In genomic region chr4:26859762-26860156, GRCh38 we compare ENCODE assay signal across 8 cellular contexts. TPM values are rescaled to one million over a fixed set of nuclear protein-coding genes. Genes with fewer than 3 reads are reported as not detected.
DNase-seq lines count a peak whose midpoint lies in the region; ATAC-seq and TF ChIP-seq lines count a peak whose summit lies in the region.

No MANE protein-coding gene starts in this region.

- dilution Hi-C loops in mammary epithelial cell (cut with HindIII; ENCODE audit: low sequenced_read_pairs): loop anchor here (5.0 kb wide), 2 partner anchors 83 to 148 kb away; no protein-coding TSS in a partner anchor

- DNase-seq in AG10803 (ENCODE audit: low read depth) (no peak), mammary epithelial cell (peak; percentile 25), myocyte (ENCODE audit: low read depth) (peak; percentile 20), posterior cingulate gyrus (no peak), DMS153 (lab: John Stamatoyannopoulos, UW) (no peak), NAMALWA (ENCODE audit: low spot score) (no peak)
- no peak for DNase-seq in Jurkat, Clone E6-1 (ENCODE audit: low read depth, low spot score)

- intact Hi-C loops in mammary epithelial cell (cut with micrococcal nuclease): loop anchor here (1.0 to 10.0 kb wide), 9 partner anchors 35 to 805 kb away; partner anchors contain the start of genes RBPJ and TBC1D19
- intact Hi-C loops in posterior cingulate gyrus (cut with DNase I): loop anchor here (5.0 to 10.0 kb wide), 4 partner anchors 133 to 515 kb away; partner anchors contain the start of gene TBC1D19

- H3K27ac ChIP-seq in mammary epithelial cell (ENCODE audit: insufficient read depth, low read depth, low read length): peak overlapping the region; percentile 64

- no peaks in the 10 kb centered on the region for H3K9me3 ChIP-seq in mammary epithelial cell (replicated peaks; ENCODE audit: insufficient read depth, low read length)

- no peak for ATAC-seq in HG02588 (IDR thresholded peaks at IDR 0.05; ENCODE audit: unreplicated experiment)

- no TSS peak for BruUV-seq in mammary epithelial cell (replicated peaks; lab: Mats Ljungman, UMichigan)

- peak overlapping the region; percentile 93 for H3K4me2 ChIP-seq in mammary epithelial cell (ENCODE audit: insufficient read depth, low read depth, low read length)

- CTCF ChIA-PET in mammary epithelial cell (lab: Charles Lee; ENCODE audit: low non-redundant PET): no interaction called here

- peaks cover 22% of the 10 kb centered on the region for H3K4me1 ChIP-seq in mammary epithelial cell (ENCODE audit: insufficient read depth, low read length)

- H4K20me1 ChIP-seq in mammary epithelial cell (ENCODE audit: insufficient read depth, low read length): no peaks in the 10 kb centered on the region

- peak overlapping the region; percentile 96 for H2AFZ ChIP-seq in mammary epithelial cell (ENCODE audit: low read depth, low read length)

- WGBS in mammary epithelial cell (ENCODE audit: low coverage, missing lambda C conversion rate): 21% methylated on average over 5 of the region's 5 CpGs

- no peak for TF ChIP-seq CTCF in AG10803 (conservative IDR thresholded peaks at IDR 0.05; ENCODE audit: low read length)
- TF ChIP-seq CTCF in mammary epithelial cell (conservative IDR thresholded peaks at IDR 0.05 in 1 of 2, IDR thresholded peaks at IDR 0.05 in 1 of 2; ENCODE audit: extremely low read depth in 1 of 2, insufficient read depth in 1 of 2, low read depth in 1 of 2, low read length in 2 of 2): no peak

- in situ Hi-C loops in mammary epithelial cell (cut with MboI; ENCODE audit: low sequenced_read_pairs in 2 of 2): loop anchor here in 1 of 2 donors (25.0 kb wide), 1 partner anchor 128 kb away; no protein-coding TSS in a partner anchor

- H3K79me2 ChIP-seq in mammary epithelial cell (ENCODE audit: insufficient read depth, low read length): peaks cover 52% of the 10 kb centered on the region

- peak overlapping the region; percentile 91 for H3K4me3 ChIP-seq in AG10803 (ENCODE audit: low read length)
- H3K4me3 ChIP-seq in Jurkat, Clone E6-1 (ENCODE audit: low read length): peak overlapping the region; percentile 70
- H3K4me3 ChIP-seq in mammary epithelial cell (replicated peaks in 1 of 3; ENCODE audit: insufficient read depth in 1 of 3, low read depth in 2 of 3, low read length in 3 of 3): peak overlapping the region; percentile 47 to 75 (median 61)

- H3K27me3 ChIP-seq in mammary epithelial cell (ENCODE audit: insufficient read depth, low read length): no peaks in the 10 kb centered on the region

- H3K36me3 ChIP-seq in mammary epithelial cell (ENCODE audit: insufficient read depth, low read length): no peaks in the 10 kb centered on the region

- peak overlapping the region; percentile 66 for H3K9ac ChIP-seq in mammary epithelial cell (ENCODE audit: insufficient read depth, low read length)

RNA-seq across cellular contexts. Expression of gene STIM2, which starts 0.9 kb away (rescaled TPM):
- 35.8 TPM for polyA plus RNA-seq in Jurkat, Clone E6-1 (2012; ENCODE audit: insufficient read depth, insufficient read length)
- total RNA-seq in mammary epithelial cell (10 to 100 TPM; 37.9 to 56.0 TPM), myocyte (32.4 and 49.1 TPM in 2 replicates)
- polyA plus RNA-seq in mammary epithelial cell: 28.3 TPM
- polyA minus RNA-seq in mammary epithelial cell: 18.9 TPM
- polyA plus RNA-seq in myocyte (2012): 13.7 TPM

Comparison
In these comparisons a context has a peak if more than half of its experiments do, and no peak if none do; other contexts are left out.
1. DNase-seq: peak in mammary epithelial cell (single experiment) and myocyte (single experiment); none in AG10803 (single experiment), Jurkat, Clone E6-1 (single experiment), posterior cingulate gyrus (0 of 10), DMS153 (single experiment) and NAMALWA (single experiment).
2. Peak in every context shown above with its lines, with median percentiles within 50 percentile points of each other: H3K4me3 ChIP-seq.